Comparison of ENCODE assay signal across 2 cellular contexts in the genomic region with DNA sequence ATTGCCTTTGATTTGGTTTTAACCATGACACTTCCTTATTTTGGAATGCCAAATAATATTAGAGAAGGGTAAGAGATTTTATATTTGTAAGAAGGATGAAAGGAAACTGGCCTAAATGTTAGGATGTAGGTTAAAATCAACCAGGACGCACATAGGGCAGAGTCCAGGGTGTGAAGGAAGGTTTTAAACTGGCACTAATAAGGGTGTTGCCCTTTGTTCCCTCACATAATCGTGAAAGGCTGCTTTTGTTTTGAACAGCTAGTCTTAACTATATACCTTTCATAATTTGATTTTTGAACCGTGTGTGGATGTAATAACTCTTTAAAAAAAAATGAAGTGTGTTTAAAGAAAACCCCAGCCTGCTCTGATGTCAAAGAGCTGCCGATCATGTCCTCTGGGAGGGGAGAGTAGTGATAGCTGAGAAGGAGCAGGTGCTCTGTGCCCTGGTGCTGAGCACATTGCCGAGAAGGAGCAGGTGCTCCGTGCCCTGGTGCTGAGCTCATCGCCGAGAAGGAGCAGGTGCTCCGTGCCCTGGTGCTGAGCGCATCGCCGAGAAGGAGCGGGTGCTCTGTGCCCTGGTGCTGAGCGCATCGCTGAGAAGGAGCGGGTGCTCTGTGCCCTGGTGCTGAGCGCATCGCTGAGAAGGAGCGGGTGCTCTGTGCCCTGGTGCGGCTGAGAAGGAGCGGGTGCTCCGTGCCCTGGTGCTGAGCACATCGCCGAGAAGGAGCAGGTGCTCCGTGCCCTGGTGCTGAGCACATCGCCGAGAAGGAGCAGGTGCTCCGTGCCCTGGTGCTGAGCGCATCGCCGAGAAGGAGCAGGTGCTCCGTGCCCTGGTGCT. TPM values are rescaled to one million over a fixed set of nuclear protein-coding genes. Genes with fewer than 3 reads are reported as not detected.
"Had no signal": no experiment of that assay in that cellular context is flagged by ENCODE, and none has a peak within 500 bp of the region (broad histone marks: within the 10 kb centered on the region; RNA-seq: fewer than 3 reads in every experiment).

No MANE protein-coding gene starts in this region.

RNA-seq across cellular contexts. Expression of gene SLC22A1, which starts 31.0 kb away (rescaled TPM):
- total RNA-seq: ascending aorta had no signal
- polyA plus RNA-seq: cardiac muscle cell had no signal
